Comparison of ENCODE assay signal across 23 cellular contexts in genomic region chr3:5476403-5476802, GRCh38.
"Had no signal": no experiment of that assay in that cellular context is flagged by ENCODE, and none has a peak within 500 bp of the region (broad histone marks: within the 10 kb centered on the region; RNA-seq: fewer than 3 reads in every experiment).

No MANE protein-coding gene starts in this region.

- H3K4me1 ChIP-seq: gastrocnemius medialis, left lung, prostate gland, right atrium auricular region, sigmoid colon, testis, tibial artery had no signal

- H3K4me3 ChIP-seq: dorsolateral prefrontal cortex, gastrocnemius medialis, left lung, prostate gland, right atrium auricular region, sigmoid colon, testis, tibial artery had no signal

- H3K27ac ChIP-seq: dorsolateral prefrontal cortex, epithelial cell of prostate, gastrocnemius medialis, left lung, prostate gland, right atrium auricular region, sigmoid colon, testis, tibial artery had no signal

- H3K36me3 ChIP-seq: gastrocnemius medialis, left lung, prostate gland, right atrium auricular region, sigmoid colon, tibial artery had no signal

- ATAC-seq: esophagus mucosa; gastrocnemius medialis; left cardiac atrium; left lung; naive thymus-derived CD4-positive, alpha-beta T cell; stimulated activated memory B cell treated with anti-CD40 and anti-IgM and Interleukin-4, amounts not matched to agents 10 μg/mL and 1 μg/mL and 100 μg/mL, for 72 hours; stimulated activated naive CD8-positive, alpha-beta T cell treated with anti-CD3 and anti-CD28 coated beads, Interleukin-15, Interleukin-2, amounts not matched to agents 100 U/mL and 50 U/mL, for 24 hours had no signal

- H3K9me3 ChIP-seq: gastrocnemius medialis, left lung, prostate gland, right atrium auricular region, sigmoid colon, testis, tibial artery had no signal

- H3K27me3 ChIP-seq: gastrocnemius medialis, left lung, right atrium auricular region, sigmoid colon, testis, tibial artery had no signal

- DNase-seq: dorsolateral prefrontal cortex; effector CD4-positive, alpha-beta T cell; foreskin fibroblast; gastrocnemius medialis; head of caudate nucleus; left cardiac atrium; left lung; mesenchymal stem cell; midbrain; naive thymus-derived CD4-positive, alpha-beta T cell; nucleus accumbens; sigmoid colon; stimulated activated CD4-positive, alpha-beta T cell treated with anti-CD3 and anti-CD28 coated beads, Interleukin-2, amount 100 ng/mL, for 24 hours; stimulated activated CD4-positive, alpha-beta T cell treated with anti-CD3 and anti-CD28 coated beads, Interleukin-4, amount 100 ng/mL, for 4 hours; stimulated activated naive CD8-positive, alpha-beta T cell treated with anti-CD3 and anti-CD28 coated beads, Interleukin-15, Interleukin-2, amounts not matched to agents 100 U/mL and 50 U/mL, for 24 hours; substantia nigra; testis; tibial artery had no signal
